ENCODE assay signal across 16 cellular contexts in genomic region chr19:32308436-32309077, GRCh38. TPM values are rescaled to one million over a fixed set of nuclear protein-coding genes. Genes with fewer than 3 reads are reported as not detected.
DNase-seq lines count a peak whose midpoint lies in the region; FAIRE-seq and TF ChIP-seq lines count a peak whose summit lies in the region.
"Had no signal": no experiment of that assay in that cellular context is flagged by ENCODE, and none has a peak within 500 bp of the region (broad histone marks: within the 10 kb centered on the region; RNA-seq: fewer than 3 reads in every experiment).

No MANE protein-coding gene starts in this region.

- no peak overlapping the region for H3K14ac ChIP-seq in H1 (ENCODE audit: insufficient read length)

- no peak overlapping the region for H2BK12ac ChIP-seq in H1 (ENCODE audit: low read depth, low read length)

- peak; percentile 13 for FAIRE-seq in H1 (lab: Jason Lieb, UNC)
- FAIRE-seq: RCC 7860 had no signal

- H4K5ac ChIP-seq in H1 (ENCODE audit: insufficient read length, low read depth, low read length), result no peak overlapping the region

- DNase-seq in H1 (ENCODE audit: low read depth in 1 of 2, low spot score in 2 of 2) (no peak), activated gamma-delta T cell treated with Interleukin-2 at 50 U/mL for 16 hours (no peak), COR-L47 (lab: John Stamatoyannopoulos, UW) (no peak), midbrain (lab: John Stamatoyannopoulos, UW) (no peak), LoVo (ENCODE audit: low spot score) (no peak)
- DNase-seq: DMS 273 treated with DMSO at 0.1 percent for 48 hours, DND-41, KBM-7, NCI-H1417, NCI-H187, NCI-H2107, NCI-H510A treated with DMSO at 0.1 percent for 48 hours, NCI-H774 had no signal

- peak overlapping the region in 1 of 2 experiments; percentile 42; a peak in 2 of 4 replicates for H3K4me2 ChIP-seq in H1 (ENCODE audit: insufficient read depth in 1 of 2, low read depth in 2 of 2, low read length in 2 of 2)

- no peak overlapping the region for H3K4ac ChIP-seq in H1 (replicated peaks; ENCODE audit: insufficient read length, low read depth, low read length)

- H3K9ac ChIP-seq in HUES64 (ENCODE audit: low read depth, low read length) (no peak overlapping the region), H1 (replicated peaks in 1 of 4; ENCODE audit: extremely low read depth in 1 of 4, low read depth in 3 of 4, low read length in 3 of 4) (no peak overlapping the region), iPS-18a (ENCODE audit: low read length) (no peak overlapping the region)

- H3K23me2 ChIP-seq in H1 (ENCODE audit: low read depth, low read length), result no peaks in the 10 kb centered on the region

- H3K27me3 ChIP-seq in HUES64 (ENCODE audit: insufficient read depth, low read length) (no peaks in the 10 kb centered on the region), H1 (replicated peaks in 1 of 4; ENCODE audit: control insufficient read depth in 3 of 4, extremely low read depth in 1 of 4, insufficient read depth in 3 of 4, low read length in 3 of 4) (no peaks in the 10 kb centered on the region), iPS-18a (ENCODE audit: control insufficient read depth, insufficient read depth, low read length) (no peaks in the 10 kb centered on the region)

- H3K27ac ChIP-seq in HUES64 (ENCODE audit: low read depth, low read length), result peak overlapping the region; percentile 14; the same call in 1 of the 2 replicates
- H3K27ac ChIP-seq in H1 (ENCODE audit: low read depth, low read length), result peak overlapping the region; percentile 52; the same call in 1 of the 2 replicates
- H3K27ac ChIP-seq in iPS-18a (ENCODE audit: low read length), result peak overlapping the region; percentile 27

- TF ChIP-seq CTCF in H1 (IDR thresholded peaks at IDR 0.05; ENCODE audit: control extremely low read depth in 1 of 3, insufficient read depth in 1 of 3, low read depth in 1 of 3, low read length in 3 of 3), result no peak

- TF ChIP-seq RAD21 in H1 (IDR thresholded peaks at IDR 0.05 in 1 of 2, conservative IDR thresholded peaks at IDR 0.05 in 1 of 2; ENCODE audit: low read depth in 2 of 2, low read length in 2 of 2), result no peak

- H3K4me1 ChIP-seq in HUES64 (ENCODE audit: insufficient read depth, low read length), result peaks cover 16% of the 10 kb centered on the region
- peaks cover 0 to 9% (median 5%) of the 10 kb centered on the region in 4 experiments; a peak in 4 of 7 replicates for H3K4me1 ChIP-seq in H1 (replicated peaks in 1 of 4; ENCODE audit: control insufficient read depth in 3 of 4, insufficient read depth in 4 of 4, low read length in 3 of 4)
- H3K4me1 ChIP-seq in iPS-18a (ENCODE audit: control insufficient read depth, low read depth, low read length), result peaks cover 7% of the 10 kb centered on the region

- H2AK5ac ChIP-seq in H1 (ENCODE audit: low read depth, low read length), result no peak overlapping the region

- no peak overlapping the region for H2BK15ac ChIP-seq in H1 (ENCODE audit: low read length)

- H4K8ac ChIP-seq in H1 (ENCODE audit: extremely low read depth, insufficient read depth, low read length), result no peak overlapping the region

- no peak overlapping the region for H3K23ac ChIP-seq in H1 (ENCODE audit: insufficient read length)

- no peak for TF ChIP-seq POLR2A in H1 (IDR thresholded peaks at IDR 0.05; ENCODE audit: control extremely low read depth in 1 of 2, low read depth in 2 of 2, low read length in 2 of 2)

- H3K36me3 ChIP-seq in HUES64 (ENCODE audit: insufficient read depth, low read length), result no peaks in the 10 kb centered on the region
- H3K36me3 ChIP-seq in H1 (ENCODE audit: control insufficient read depth in 2 of 4, insufficient read depth in 4 of 4, low read length in 3 of 4), result no peaks in the 10 kb centered on the region
- no peaks in the 10 kb centered on the region for H3K36me3 ChIP-seq in iPS-18a (ENCODE audit: control insufficient read depth, low read depth, low read length)

- no peak for TF ChIP-seq EP300 in H1 (IDR thresholded peaks at IDR 0.05; ENCODE audit: borderline replicate concordance in 1 of 2, low read depth in 2 of 2, low read length in 2 of 2)

- H3K18ac ChIP-seq in H1 (ENCODE audit: extremely low read depth, low read length), result no peak overlapping the region

- peak overlapping the region; percentile 85; the same call in 1 of the 2 replicates for H2AFZ ChIP-seq in H1 (ENCODE audit: low read length)

- H4K20me1 ChIP-seq in H1 (replicated peaks in 1 of 2; ENCODE audit: control insufficient read depth in 1 of 2, insufficient read depth in 2 of 2, low read length in 2 of 2), result no peaks in the 10 kb centered on the region

- 46% methylated on average over 7 of the region's 7 CpGs for WGBS in HUES64
- WGBS in H1 (ENCODE audit: extremely low coverage in 1 of 2, insufficient coverage in 1 of 2, insufficient read length in 1 of 2, insufficient replicate concordance in 2 of 2, low coverage in 1 of 2, low lambda C conversion rate in 2 of 2, missing lambda C conversion rate in 1 of 2), 2 experiments, result 57% methylated on average over 7 of the region's 7 CpGs; no CpG with 5 or more reads in 1 of the 2 experiments

- POLR2A ChIA-PET in H1 (lab: Charles Lee; ENCODE audit: partially characterized antibody), result no interaction called here

- no peak overlapping the region for H2BK20ac ChIP-seq in H1 (ENCODE audit: low read length)

- no peak overlapping the region for H2BK120ac ChIP-seq in H1 (replicated peaks; ENCODE audit: low read depth, low read length)

- H3K9me3 ChIP-seq in HUES64 (ENCODE audit: insufficient read depth, low read depth, low read length) (no peaks in the 10 kb centered on the region), H1 (ENCODE audit: insufficient read depth in 2 of 2, low read depth in 1 of 2, low read length in 1 of 2) (0 out of 4 replicates have a peak, but pooled peaks cover 0 to 2% of the 10 kb centered on the region in 2 experiments), iPS-18a (ENCODE audit: control insufficient read depth, low read depth, low read length) (no peaks in the 10 kb centered on the region)

- H3K4me3 ChIP-seq in HUES64 (ENCODE audit: low read length), result no peak overlapping the region
- no peak overlapping the region for H3K4me3 ChIP-seq in H1 (ENCODE audit: extremely low read depth in 1 of 4, insufficient read depth in 2 of 4, low read depth in 3 of 4, low read length in 4 of 4)
- H3K4me3 ChIP-seq in iPS-18a (ENCODE audit: low read length), result no peak overlapping the region

- H2BK5ac ChIP-seq in H1 (ENCODE audit: low read depth, low read length), result no peak overlapping the region

- no peaks in the 10 kb centered on the region for H3K79me2 ChIP-seq in H1 (ENCODE audit: control insufficient read depth in 1 of 2, insufficient read depth in 2 of 2, low read length in 2 of 2)

- H3K79me1 ChIP-seq in H1 (ENCODE audit: low read depth, low read length), result no peaks in the 10 kb centered on the region

- CTCF ChIA-PET in H1 (lab: Charles Lee; ENCODE audit: partially characterized antibody), result interaction anchor here (4.8 kb wide), 1 partner anchor 11 kb away, joined by 19 read pairs; no protein-coding TSS in a partner anchor

- H3K56ac ChIP-seq in H1 (replicated peaks; ENCODE audit: insufficient read length, low read depth, low read length), result no peak overlapping the region

- no peak overlapping the region for H4K91ac ChIP-seq in H1 (replicated peaks; ENCODE audit: insufficient read length, low read length)

TF ChIP-seq in H1, 55 proteins besides CTCF, POLR2A, EP300 and RAD21:
- no peak for TF ChIP-seq SIX5 (IDR thresholded peaks at IDR 0.05; ENCODE audit: low read depth, low read length)
- TF ChIP-seq CEBPB (IDR thresholded peaks at IDR 0.05; ENCODE audit: low read depth, low read length), result peak; percentile 83
- TF ChIP-seq GTF2F1 (IDR thresholded peaks at IDR 0.05; ENCODE audit: borderline replicate concordance, low read depth, low read length), result no peak
- TF ChIP-seq SRF (IDR thresholded peaks at IDR 0.05; ENCODE audit: low read depth, low read length), result no peak
- TF ChIP-seq NANOG (IDR thresholded peaks at IDR 0.05; ENCODE audit: insufficient read depth, low read depth, low read length, poor library complexity, severe bottlenecking), result no peak
- 0 out of 4 replicates have a peak, but pooled peaks of 1 of the 2 experiments have one; percentile 25 for TF ChIP-seq HDAC2 (IDR thresholded peaks at IDR 0.05; ENCODE audit: borderline replicate concordance in 1 of 2, low read depth in 2 of 2, low read length in 2 of 2)
- TF ChIP-seq YY1 (IDR thresholded peaks at IDR 0.05; ENCODE audit: low read depth, low read length), result peak; percentile 87

RNA-seq across cellular contexts. Expression of gene ZNF507, which starts 36.9 kb away (rescaled TPM):
- 20.2 TPM for polyA plus RNA-seq in HUES64 (2013, experiment 1 of 2)
- polyA plus RNA-seq in HUES64 (2013, experiment 2 of 2), result 18.8 TPM
- total RNA-seq in H1 (2021; fragmentation: NEBNext Ultra II Directional; extraction: Animal tissue kit (Norgen Biotek cat#: 25700)), result 28.8 TPM in 2 replicates
- polyA plus RNA-seq in H1 (2011; rRNA removed), result 6.7 and 8.6 TPM in 2 replicates
- polyA plus RNA-seq in H1 (2011; cell fraction: cytosol; rRNA removed), result 13.4 TPM
- 9.0 TPM for polyA plus RNA-seq in H1 (2011; cell fraction: nucleus; rRNA removed)
- polyA plus RNA-seq in H1 (2012, experiment 1 of 2), result 11.6 to 19.7 TPM (median 14.5 TPM) in 4 replicates
- polyA plus RNA-seq in H1 (2012, experiment 2 of 2), result 0.45 TPM
- polyA plus RNA-seq in H1 (2013, experiment 1 of 2), result 11.8 TPM
- polyA plus RNA-seq in H1 (2013, experiment 2 of 2), result 11.6 TPM
- 33.6 and 53.0 TPM in 2 replicates for polyA minus RNA-seq in H1 (2011; rRNA and poly(A)+ RNA removed)
- 15.1 TPM for polyA minus RNA-seq in H1 (2011; cell fraction: cytosol; rRNA and poly(A)+ RNA removed)
- 37.4 TPM for polyA minus RNA-seq in H1 (2011; cell fraction: nucleus; rRNA and poly(A)+ RNA removed)
